15 cellular contexts compared by ENCODE assay signal in genomic region chr2:121382744-121383143, GRCh38.
A peak's percentile ranks its signal among the peaks of the same experiment; 100 is the strongest.
DNase-seq lines count a peak whose midpoint lies in the region; ATAC-seq and TF ChIP-seq lines count a peak whose summit lies in the region.
"Had no signal": no experiment of that assay in that cellular context is flagged by ENCODE, and none has a peak within 500 bp of the region (broad histone marks: within the 10 kb centered on the region; RNA-seq: fewer than 3 reads in every experiment).

No MANE protein-coding gene starts in this region.

- H3K4me1 Mint-ChIP-seq in activated CD8-positive, alpha-beta memory T cell treated with anti-CD3 and anti-CD28 coated beads, Interleukin-2, amount 10 ng/mL, durations not matched to agents 7 days and 5 days, result peaks cover 18% of the 10 kb centered on the region
- peaks cover 5% of the 10 kb centered on the region for H3K4me1 Mint-ChIP-seq in activated T-cell treated with anti-CD3 and anti-CD28 coated beads, Interleukin-2, amount 50 U/mL, for 72 hours (ENCODE audit: low read depth)

- POLR2A ChIA-PET in Panc1 (lab: Charles Lee), result interaction anchor here (0.6 kb wide), 1 partner anchor 179 kb away, joined by 3 read pairs; no protein-coding TSS in a partner anchor

- H3K9ac ChIP-seq in colonic mucosa (ENCODE audit: low read depth in 2 of 2, low read length in 2 of 2), result no peak overlapping the region

- H3K36me3 Mint-ChIP-seq in activated CD8-positive, alpha-beta memory T cell treated with anti-CD3 and anti-CD28 coated beads, Interleukin-2, amount 10 ng/mL, durations not matched to agents 7 days and 5 days, result peaks cover 40% of the 10 kb centered on the region
- peaks cover 8 to 32% of the 10 kb centered on the region in 2 donors for H3K36me3 Mint-ChIP-seq in activated T-cell treated with anti-CD3 and anti-CD28 coated beads, Interleukin-2, amount 50 U/mL, for 72 hours (ENCODE audit: insufficient read depth in 2 of 2)

- no peaks in the 10 kb centered on the region for H3K27me3 Mint-ChIP-seq in activated CD8-positive, alpha-beta memory T cell treated with anti-CD3 and anti-CD28 coated beads, Interleukin-2, amount 10 ng/mL, durations not matched to agents 7 days and 5 days
- no peaks in the 10 kb centered on the region for H3K27me3 Mint-ChIP-seq in activated T-cell treated with anti-CD3 and anti-CD28 coated beads, Interleukin-2, amount 50 U/mL, for 72 hours (ENCODE audit: low read depth)
- H3K27me3 Mint-ChIP-seq: T-helper 17 cell had no signal

- no peaks in the 10 kb centered on the region for H3K27me3 ChIP-seq in Panc1 (ENCODE audit: control insufficient read depth, insufficient read depth, low read length)
- no peaks in the 10 kb centered on the region for H3K27me3 ChIP-seq in colonic mucosa
- no peaks in the 10 kb centered on the region for H3K27me3 ChIP-seq in ovary
- H3K27me3 ChIP-seq: upper lobe of right lung had no signal

- ATAC-seq in activated CD8-positive, alpha-beta memory T cell treated with anti-CD3 and anti-CD28 coated beads, Interleukin-2, amount 10 ng/mL, durations not matched to agents 7 days and 5 days, result no peak
- ATAC-seq in Panc1, result no peak
- ATAC-seq in activated T-cell treated with anti-CD3 and anti-CD28 coated beads, Interleukin-2, amount 50 U/mL, for 72 hours (replicated peaks in 1 of 2), result no peak
- ATAC-seq: T-helper 17 cell, upper lobe of right lung had no signal

- in situ Hi-C loops in Panc1 (cut with HindIII; ENCODE audit: low pct_unique_long_range_greater_than_20kb, low sequenced_read_pairs), result no loop called here

- 72 to 83% (median 78%) methylated on average over 4 of the region's 4 CpGs for WGBS in ovary, 3 donors

- BruUV-seq in Panc1 (replicated peaks; lab: Mats Ljungman, UMichigan), result no TSS peak

- H3K27ac ChIP-seq in Panc1 (ENCODE audit: low read length) (no peak overlapping the region), substantia nigra (ENCODE audit: low read depth, low read length, poor library complexity, severe bottlenecking) (peak overlapping the region; percentile 24), colonic mucosa (no peak overlapping the region), ovary (no peak overlapping the region)
- H3K27ac ChIP-seq: upper lobe of right lung had no signal

- H3K4me3 ChIP-seq in Panc1 (ENCODE audit: low read depth in 2 of 2, low read length in 2 of 2) (no peak overlapping the region), fibroblast of pulmonary artery (replicated peaks; ENCODE audit: low read depth, low read length) (no peak overlapping the region), colonic mucosa (no peak overlapping the region), ovary (no peak overlapping the region)
- H3K4me3 ChIP-seq: upper lobe of right lung had no signal

- H3K4me3 Mint-ChIP-seq in activated CD8-positive, alpha-beta memory T cell treated with anti-CD3 and anti-CD28 coated beads, Interleukin-2, amount 10 ng/mL, durations not matched to agents 7 days and 5 days, result no peak overlapping the region
- no peak overlapping the region for H3K4me3 Mint-ChIP-seq in activated T-cell treated with anti-CD3 and anti-CD28 coated beads, Interleukin-2, amount 50 U/mL, for 72 hours
- H3K4me3 Mint-ChIP-seq: activated naive CD4-positive, alpha-beta T cell treated with anti-CD3 and anti-CD28 coated beads for 36 hours; T-helper 17 cell had no signal

- H3K4me1 ChIP-seq in Panc1 (ENCODE audit: control insufficient read depth, insufficient read depth, low read length) (no peaks in the 10 kb centered on the region), colonic mucosa (no peaks in the 10 kb centered on the region), ovary (ENCODE audit: insufficient read depth) (peaks cover 4% of the 10 kb centered on the region)
- H3K4me1 ChIP-seq: upper lobe of right lung had no signal

- CTCF ChIA-PET in activated CD8-positive, alpha-beta memory T cell treated with anti-CD3 and anti-CD28 coated beads, Interleukin-2, amount 10 ng/mL, durations not matched to agents 7 days and 5 days (lab: Charles Lee), result no interaction called here
- CTCF ChIA-PET in Panc1 (lab: Charles Lee), result no interaction called here

- TF ChIP-seq EP300 in ovary (IDR thresholded peaks at IDR 0.05), result no peak

- no peaks in the 10 kb centered on the region for H3K9me3 ChIP-seq in Panc1 (ENCODE audit: control insufficient read depth, insufficient read depth, low read depth, low read length)
- H3K9me3 ChIP-seq in colonic mucosa, result no peaks in the 10 kb centered on the region
- H3K9me3 ChIP-seq in ovary, result no peaks in the 10 kb centered on the region
- H3K9me3 ChIP-seq: upper lobe of right lung had no signal

- no peaks in the 10 kb centered on the region for H3K9me3 Mint-ChIP-seq in activated CD8-positive, alpha-beta memory T cell treated with anti-CD3 and anti-CD28 coated beads, Interleukin-2, amount 10 ng/mL, durations not matched to agents 7 days and 5 days (ENCODE audit: low read depth)
- H3K9me3 Mint-ChIP-seq in activated T-cell treated with anti-CD3 and anti-CD28 coated beads, Interleukin-2, amount 50 U/mL, for 72 hours, result no peaks in the 10 kb centered on the region
- H3K9me3 Mint-ChIP-seq: activated naive CD4-positive, alpha-beta T cell treated with anti-CD3 and anti-CD28 coated beads for 36 hours had no signal

- H3K27ac Mint-ChIP-seq in activated CD8-positive, alpha-beta memory T cell treated with anti-CD3 and anti-CD28 coated beads, Interleukin-2, amount 10 ng/mL, durations not matched to agents 7 days and 5 days, result peak overlapping the region; percentile 1
- H3K27ac Mint-ChIP-seq in activated T-cell treated with anti-CD3 and anti-CD28 coated beads, Interleukin-2, amount 50 U/mL, for 72 hours, result no peak overlapping the region
- H3K27ac Mint-ChIP-seq: activated naive CD4-positive, alpha-beta T cell treated with anti-CD3 and anti-CD28 coated beads for 36 hours; T-helper 17 cell had no signal

- DNase-seq in activated CD8-positive, alpha-beta memory T cell treated with anti-CD3 and anti-CD28 coated beads, Interleukin-2, amount 10 ng/mL, durations not matched to agents 7 days and 5 days, result no peak
- DNase-seq in activated CD8-positive, alpha-beta memory T cell treated with anti-CD3 and anti-CD28 coated beads, Interleukin-2, amount 50 U/mL, for 48 hours, result no peak
- DNase-seq in Panc1 (ENCODE audit: low read depth, low spot score), result no peak
- DNase-seq in fibroblast of pulmonary artery (ENCODE audit: low read depth), result no peak
- peak in 15 of 49 donors; percentile 5 to 60 (median 19) for DNase-seq in substantia nigra (lab: John Stamatoyannopoulos, UW)
- DNase-seq in activated T-cell treated with anti-CD3 and anti-CD28 coated beads, Interleukin-2, amount 50 U/mL, for 72 hours, result no peak
- no peak for DNase-seq in colonic mucosa
- no peak for DNase-seq in ovary
- DNase-seq: activated CD4-positive, alpha-beta T cell treated with anti-CD3 and anti-CD28 coated beads, Interleukin-2, amount 50 U/mL, for 48 hours; activated naive CD4-positive, alpha-beta T cell treated with anti-CD3 and anti-CD28 coated beads for 36 hours; DMS79 treated with DMSO at 0.1 percent for 48 hours; KG1; NCI-H2029 treated with DMSO at 0.1 percent for 48 hours; T-helper 17 cell; upper lobe of right lung had no signal

- intact Hi-C loops in Panc1 (cut with micrococcal nuclease; ENCODE audit: unreplicated experiment), result no loop called here
- intact Hi-C loops in colonic mucosa (cut with DNase I), result no loop called here
- intact Hi-C loops in ovary (cut with DNase I), result no loop called here

- TF ChIP-seq CTCF in Panc1 (IDR thresholded peaks at IDR 0.05) (0 out of 2 replicates have a peak, but pooled peaks have one; percentile 25), fibroblast of pulmonary artery (IDR thresholded peaks at IDR 0.05; ENCODE audit: low read length, missing control alignments) (peak; percentile 15), colonic mucosa (IDR thresholded peaks at IDR 0.05) (no peak), ovary (IDR thresholded peaks at IDR 0.05) (no peak)

- no peak for TF ChIP-seq POLR2A in ovary (IDR thresholded peaks at IDR 0.05)

- H3K36me3 ChIP-seq in Panc1 (ENCODE audit: control insufficient read depth, insufficient read depth, low read length) (peaks cover 17% of the 10 kb centered on the region), colonic mucosa (peaks cover 6% of the 10 kb centered on the region), ovary (no peaks in the 10 kb centered on the region)

Comparison
In these comparisons a context has a peak if more than half of its experiments do, and no peak if none do; other contexts are left out.
1. CTCF ChIP-seq: peak in Panc1 (single experiment) and fibroblast of pulmonary artery (single experiment); none in colonic mucosa (single experiment) and ovary (0 of 3).